Comparison of ENCODE assay signal across 8 cellular contexts in genomic region chr1:222618880-222619321, GRCh38. TPM values are rescaled to one million over a fixed set of nuclear protein-coding genes. Genes with fewer than 3 reads are reported as not detected.
A peak's percentile ranks its signal among the peaks of the same experiment; 100 is the strongest.
DNase-seq lines count a peak whose midpoint lies in the region; ATAC-seq and TF ChIP-seq lines count a peak whose summit lies in the region.

No MANE protein-coding gene starts in this region.

- in situ Hi-C loops in Caki2 (cut with HindIII; ENCODE audit: low pct_unique_long_range_greater_than_20kb, low sequenced_read_pairs) = no loop called here

- H3K9me3 ChIP-seq in WERI-Rb-1 (ENCODE audit: severe bottlenecking) (no peaks in the 10 kb centered on the region), muscle layer of colon (ENCODE audit: low read length) (no peaks in the 10 kb centered on the region)

- H3K27me3 ChIP-seq in WERI-Rb-1 (ENCODE audit: insufficient read depth, low read depth, severe bottlenecking) = no peaks in the 10 kb centered on the region
- H3K27me3 ChIP-seq in muscle layer of colon (ENCODE audit: control insufficient read depth in 1 of 2, insufficient read depth in 2 of 2, low read length in 2 of 2) = no peaks in the 10 kb centered on the region

- H3K4me3 ChIP-seq in WERI-Rb-1 (ENCODE audit: low read depth, low read length) (peak overlapping the region; percentile 56), muscle layer of colon (ENCODE audit: low read depth in 1 of 2, low read length in 2 of 2) (peak overlapping the region; percentile 73 to 84)

- ATAC-seq in GM21825 (IDR thresholded peaks at IDR 0.05; ENCODE audit: unreplicated experiment) = no peak
- no peak for ATAC-seq in GM19328 (IDR thresholded peaks at IDR 0.05; ENCODE audit: unreplicated experiment)

- peaks cover 19% of the 10 kb centered on the region for H3K4me1 ChIP-seq in muscle layer of colon (ENCODE audit: insufficient read depth, low read length)

- no peak for TF ChIP-seq POLR2A in erythroblast (IDR thresholded peaks at IDR 0.05; ENCODE audit: low read length)

- H3K27ac ChIP-seq in WERI-Rb-1 (no peak overlapping the region), muscle layer of colon (ENCODE audit: low read depth, low read length) (peak overlapping the region; percentile 82)

- TF ChIP-seq CTCF in WERI-Rb-1 (IDR thresholded peaks at IDR 0.05; ENCODE audit: low read depth, low read length) = no peak

- peak; percentile 6 for DNase-seq in Caki2 (ENCODE audit: low read depth)
- peak; percentile 51 for DNase-seq in HuH-7 (ENCODE audit: low spot score)
- peak; percentile 18 for DNase-seq in WERI-Rb-1
- DNase-seq in erythroblast (lab: John Stamatoyannopoulos, UW) = peak; percentile 45 to 55
- DNase-seq in GM19238 (ENCODE audit: insufficient read length, low spot score) = no peak

- peak overlapping the region; percentile 54 for H3K9ac ChIP-seq in muscle layer of colon (ENCODE audit: low read length)

- H3K36me3 ChIP-seq in WERI-Rb-1 (no peaks in the 10 kb centered on the region), muscle layer of colon (ENCODE audit: insufficient read depth, low read length) (peaks cover 22% of the 10 kb centered on the region)

RNA-seq across cellular contexts. Expression of gene MIA3, which starts 1.0 kb away (rescaled TPM):
- 19.1 and 25.5 TPM in 2 replicates for total RNA-seq in Caki2 (2014; rRNA removed; shearing (Covaris generic); ENCODE audit: low replicate concordance)

RNA-seq across cellular contexts. Expression of gene TAF1A, which starts 29.2 kb away (rescaled TPM):
- 10.6 and 12.2 TPM in 2 replicates for total RNA-seq in Caki2 (2014; rRNA removed; shearing (Covaris generic); ENCODE audit: low replicate concordance)
